10 cellular contexts compared by ENCODE assay signal in genomic region chr22:17767236-17768065, GRCh38. TPM values are rescaled to one million over a fixed set of nuclear protein-coding genes. Genes with fewer than 3 reads are reported as not detected.
DNase-seq lines count a peak whose midpoint lies in the region; ATAC-seq and TF ChIP-seq lines count a peak whose summit lies in the region.
"Had no signal": no experiment of that assay in that cellular context is flagged by ENCODE, and none has a peak within 500 bp of the region (broad histone marks: within the 10 kb centered on the region; RNA-seq: fewer than 3 reads in every experiment).

No MANE protein-coding gene starts in this region.

- H3K9me3 ChIP-seq in transverse colon, result no peaks in the 10 kb centered on the region
- H3K9me3 ChIP-seq in right cardiac atrium (ENCODE audit: control insufficient read depth, low read length), result no peaks in the 10 kb centered on the region

- H4K20me1 ChIP-seq in KMS-11 (ENCODE audit: insufficient read depth), result peaks cover 52% of the 10 kb centered on the region

- TF ChIP-seq CTCF in GM10248 (IDR thresholded peaks at IDR 0.05; ENCODE audit: control extremely low read depth, extremely low read depth, low read depth, missing control alignments), result no peak
- no peak for TF ChIP-seq CTCF in KMS-11 (conservative IDR thresholded peaks at IDR 0.05; ENCODE audit: low read depth, low read length)
- TF ChIP-seq CTCF in transverse colon (IDR thresholded peaks at IDR 0.05), result no peak
- no peak for TF ChIP-seq CTCF in MCF 10A (IDR thresholded peaks at IDR 0.05; ENCODE audit: unreplicated experiment)

- POLR2A ChIA-PET in GM10248 (lab: Yijun Ruan, JAX) (interaction anchor here (0.9 kb wide), 1 partner anchor 12 kb away, joined by 3 read pairs; no protein-coding TSS in a partner anchor), MCF 10A (lab: Yijun Ruan, JAX) (no interaction called here)

- TF ChIP-seq POLR2A in transverse colon (IDR thresholded peaks at IDR 0.05), result no peak

- peak; percentile 57 for ATAC-seq in GM21619 (IDR thresholded peaks at IDR 0.05; ENCODE audit: unreplicated experiment)
- ATAC-seq in right cardiac atrium, result no peak

- H3K4me3 Mint-ChIP-seq in activated naive CD8-positive, alpha-beta T cell, result peak overlapping the region; percentile 78
- H3K4me3 Mint-ChIP-seq in MCF 10A (ENCODE audit: unreplicated experiment), result no peak overlapping the region

- peaks cover 2% of the 10 kb centered on the region for H3K36me3 Mint-ChIP-seq in activated naive CD8-positive, alpha-beta T cell
- H3K36me3 Mint-ChIP-seq in MCF 10A (ENCODE audit: insufficient read depth, unreplicated experiment), result no peaks in the 10 kb centered on the region

- H3K27ac Mint-ChIP-seq in activated naive CD8-positive, alpha-beta T cell, result peak overlapping the region; percentile 85
- H3K27ac Mint-ChIP-seq in MCF 10A (ENCODE audit: low read depth, unreplicated experiment), result no peak overlapping the region

- H3K27me3 ChIP-seq in KMS-11 (ENCODE audit: insufficient read depth, low read depth) (no peaks in the 10 kb centered on the region), transverse colon (no peaks in the 10 kb centered on the region), right cardiac atrium (ENCODE audit: control insufficient read depth, insufficient read depth) (no peaks in the 10 kb centered on the region)

- H2AFZ ChIP-seq in KMS-11 (ENCODE audit: low read depth), result no peak overlapping the region

- H3K4me2 ChIP-seq in KMS-11, result peak overlapping the region; percentile 52; the same call in 1 of the 2 replicates

- in situ Hi-C loops in transverse colon (cut with MboI; ENCODE audit: low pct_ligation_motif_present in 1 of 4, low pct_unique_long_range_greater_than_20kb in 1 of 4, low sequenced_read_pairs in 3 of 4), result no loop called here

- WGBS in transverse colon (ENCODE audit: low coverage in 1 of 2), 2 donors, result 70 to 80% methylated on average over 14 of the region's 14 CpGs
- 91% methylated on average over 14 of the region's 14 CpGs for WGBS in right cardiac atrium

- H3K27me3 Mint-ChIP-seq in activated naive CD8-positive, alpha-beta T cell, result no peaks in the 10 kb centered on the region
- H3K27me3 Mint-ChIP-seq in MCF 10A (ENCODE audit: insufficient read depth, unreplicated experiment), result no peaks in the 10 kb centered on the region

- peak overlapping the region; percentile 28; the same call in 1 of the 2 replicates for H3K27ac ChIP-seq in KMS-11
- H3K27ac ChIP-seq in transverse colon, result no peak overlapping the region
- H3K27ac ChIP-seq in caudate nucleus (ENCODE audit: low read depth, low read length), result no peak overlapping the region
- H3K27ac ChIP-seq in right cardiac atrium (ENCODE audit: low read length), result no peak overlapping the region

- peaks cover 95% of the 10 kb centered on the region for H3K79me2 ChIP-seq in KMS-11 (ENCODE audit: insufficient read depth, low read depth)

- H3K9me3 Mint-ChIP-seq in activated naive CD8-positive, alpha-beta T cell (ENCODE audit: low read depth), result no peaks in the 10 kb centered on the region
- no peaks in the 10 kb centered on the region for H3K9me3 Mint-ChIP-seq in MCF 10A (ENCODE audit: unreplicated experiment)

- intact Hi-C loops in transverse colon (cut with DNase I; ENCODE audit: low total_unique reads), result no loop called here
- intact Hi-C loops in MCF 10A (cut with micrococcal nuclease), result no loop called here
- intact Hi-C loops in right cardiac atrium (cut with DNase I), result no loop called here

- no peak overlapping the region for H3K9ac ChIP-seq in KMS-11

- BruUV-seq in MCF 10A (replicated peaks; lab: Mats Ljungman, UMichigan), result no TSS peak

- H3K4me1 Mint-ChIP-seq in activated naive CD8-positive, alpha-beta T cell (ENCODE audit: low read depth), result peaks cover 54% of the 10 kb centered on the region
- peaks cover under 1% of the 10 kb centered on the region for H3K4me1 Mint-ChIP-seq in MCF 10A (ENCODE audit: insufficient read depth, unreplicated experiment)

- no peak for TF ChIP-seq EP300 in transverse colon (IDR thresholded peaks at IDR 0.05; ENCODE audit: low read depth)

- H3K4me1 ChIP-seq in KMS-11 (ENCODE audit: low read depth, poor library complexity, severe bottlenecking), result peaks cover 39% of the 10 kb centered on the region
- H3K4me1 ChIP-seq in transverse colon, result peaks cover 0 to 39% (median 17%) of the 10 kb centered on the region in 4 donors
- H3K4me1 ChIP-seq in right cardiac atrium (ENCODE audit: control insufficient read depth, insufficient read depth, low read length), result no peaks in the 10 kb centered on the region

- H3K36me3 ChIP-seq in KMS-11 (ENCODE audit: insufficient read depth) (no peaks in the 10 kb centered on the region), transverse colon (no peaks in the 10 kb centered on the region)

- CTCF ChIA-PET in GM10248 (lab: Yijun Ruan, JAX) (interaction anchor here (1.0 to 5.4 kb wide), 7 partner anchors 12 to 309 kb away, joined by 3 to 36 read pairs (median 5); no protein-coding TSS in a partner anchor), MCF 10A (lab: Yijun Ruan, JAX) (interaction anchor here (1.0 kb wide), 1 partner anchor 25 kb away, joined by 3 read pairs; no protein-coding TSS in a partner anchor)

- DNase-seq in GM10248 (ENCODE audit: extremely low spot score) (peak; percentile 67), transverse colon (no peak), MCF 10A (ENCODE audit: unreplicated experiment) (no peak), caudate nucleus (lab: John Stamatoyannopoulos, UW) (no peak), right cardiac atrium (no peak)
- DNase-seq: DND-41, head of caudate nucleus had no signal

- H3K4me3 ChIP-seq in KMS-11 (IDR thresholded peaks at IDR 0.05; ENCODE audit: insufficient read depth, low read depth, low read length), result no peak overlapping the region
- no peak overlapping the region for H3K4me3 ChIP-seq in transverse colon
- H3K4me3 ChIP-seq in right cardiac atrium (ENCODE audit: low read length), result no peak overlapping the region

RNA-seq across cellular contexts. Expression of gene BID, which starts 6.8 kb away (rescaled TPM):
- total RNA-seq in transverse colon (10 to 100 TPM; 21.1 to 59.5 (median 25.5) TPM), MCF 10A (2022) (21.5 and 25.0 TPM in 2 replicates), right cardiac atrium (10 to 100 TPM in 3 of 4 donors, 1 to 10 TPM in 1; 7.2 to 13.1 (median 11.3) TPM)
- 12.7 TPM for polyA plus RNA-seq in right cardiac atrium
